In the genomic region with DNA sequence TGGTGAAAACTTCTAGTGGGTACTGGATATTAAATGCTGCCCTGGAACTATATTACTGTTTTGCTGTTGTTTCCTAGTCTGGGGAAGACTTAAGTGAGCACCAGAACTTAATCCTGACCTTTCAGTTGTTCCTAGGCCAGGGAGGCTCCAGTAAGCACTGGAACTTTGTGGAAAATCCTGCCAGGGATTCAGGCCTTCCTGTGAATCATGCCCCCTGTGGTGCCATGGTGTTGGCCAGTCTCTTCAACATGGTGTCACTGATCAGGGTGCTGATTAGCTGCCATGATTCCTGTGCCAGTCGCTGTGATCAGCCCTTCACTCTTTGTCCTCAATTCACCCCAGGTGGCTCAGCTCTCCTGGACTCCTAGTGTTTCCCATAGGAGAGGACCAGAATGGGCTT, we compare ENCODE assay signal across 1 cellular context.
TF ChIP-seq lines count a peak whose summit lies in the region.

No MANE protein-coding gene starts in this region.

TF ChIP-seq in GM23338, 12 proteins besides CTCF, POLR2A, EP300 and RAD21 (continued from another document):
- TF ChIP-seq, protein P1, sequence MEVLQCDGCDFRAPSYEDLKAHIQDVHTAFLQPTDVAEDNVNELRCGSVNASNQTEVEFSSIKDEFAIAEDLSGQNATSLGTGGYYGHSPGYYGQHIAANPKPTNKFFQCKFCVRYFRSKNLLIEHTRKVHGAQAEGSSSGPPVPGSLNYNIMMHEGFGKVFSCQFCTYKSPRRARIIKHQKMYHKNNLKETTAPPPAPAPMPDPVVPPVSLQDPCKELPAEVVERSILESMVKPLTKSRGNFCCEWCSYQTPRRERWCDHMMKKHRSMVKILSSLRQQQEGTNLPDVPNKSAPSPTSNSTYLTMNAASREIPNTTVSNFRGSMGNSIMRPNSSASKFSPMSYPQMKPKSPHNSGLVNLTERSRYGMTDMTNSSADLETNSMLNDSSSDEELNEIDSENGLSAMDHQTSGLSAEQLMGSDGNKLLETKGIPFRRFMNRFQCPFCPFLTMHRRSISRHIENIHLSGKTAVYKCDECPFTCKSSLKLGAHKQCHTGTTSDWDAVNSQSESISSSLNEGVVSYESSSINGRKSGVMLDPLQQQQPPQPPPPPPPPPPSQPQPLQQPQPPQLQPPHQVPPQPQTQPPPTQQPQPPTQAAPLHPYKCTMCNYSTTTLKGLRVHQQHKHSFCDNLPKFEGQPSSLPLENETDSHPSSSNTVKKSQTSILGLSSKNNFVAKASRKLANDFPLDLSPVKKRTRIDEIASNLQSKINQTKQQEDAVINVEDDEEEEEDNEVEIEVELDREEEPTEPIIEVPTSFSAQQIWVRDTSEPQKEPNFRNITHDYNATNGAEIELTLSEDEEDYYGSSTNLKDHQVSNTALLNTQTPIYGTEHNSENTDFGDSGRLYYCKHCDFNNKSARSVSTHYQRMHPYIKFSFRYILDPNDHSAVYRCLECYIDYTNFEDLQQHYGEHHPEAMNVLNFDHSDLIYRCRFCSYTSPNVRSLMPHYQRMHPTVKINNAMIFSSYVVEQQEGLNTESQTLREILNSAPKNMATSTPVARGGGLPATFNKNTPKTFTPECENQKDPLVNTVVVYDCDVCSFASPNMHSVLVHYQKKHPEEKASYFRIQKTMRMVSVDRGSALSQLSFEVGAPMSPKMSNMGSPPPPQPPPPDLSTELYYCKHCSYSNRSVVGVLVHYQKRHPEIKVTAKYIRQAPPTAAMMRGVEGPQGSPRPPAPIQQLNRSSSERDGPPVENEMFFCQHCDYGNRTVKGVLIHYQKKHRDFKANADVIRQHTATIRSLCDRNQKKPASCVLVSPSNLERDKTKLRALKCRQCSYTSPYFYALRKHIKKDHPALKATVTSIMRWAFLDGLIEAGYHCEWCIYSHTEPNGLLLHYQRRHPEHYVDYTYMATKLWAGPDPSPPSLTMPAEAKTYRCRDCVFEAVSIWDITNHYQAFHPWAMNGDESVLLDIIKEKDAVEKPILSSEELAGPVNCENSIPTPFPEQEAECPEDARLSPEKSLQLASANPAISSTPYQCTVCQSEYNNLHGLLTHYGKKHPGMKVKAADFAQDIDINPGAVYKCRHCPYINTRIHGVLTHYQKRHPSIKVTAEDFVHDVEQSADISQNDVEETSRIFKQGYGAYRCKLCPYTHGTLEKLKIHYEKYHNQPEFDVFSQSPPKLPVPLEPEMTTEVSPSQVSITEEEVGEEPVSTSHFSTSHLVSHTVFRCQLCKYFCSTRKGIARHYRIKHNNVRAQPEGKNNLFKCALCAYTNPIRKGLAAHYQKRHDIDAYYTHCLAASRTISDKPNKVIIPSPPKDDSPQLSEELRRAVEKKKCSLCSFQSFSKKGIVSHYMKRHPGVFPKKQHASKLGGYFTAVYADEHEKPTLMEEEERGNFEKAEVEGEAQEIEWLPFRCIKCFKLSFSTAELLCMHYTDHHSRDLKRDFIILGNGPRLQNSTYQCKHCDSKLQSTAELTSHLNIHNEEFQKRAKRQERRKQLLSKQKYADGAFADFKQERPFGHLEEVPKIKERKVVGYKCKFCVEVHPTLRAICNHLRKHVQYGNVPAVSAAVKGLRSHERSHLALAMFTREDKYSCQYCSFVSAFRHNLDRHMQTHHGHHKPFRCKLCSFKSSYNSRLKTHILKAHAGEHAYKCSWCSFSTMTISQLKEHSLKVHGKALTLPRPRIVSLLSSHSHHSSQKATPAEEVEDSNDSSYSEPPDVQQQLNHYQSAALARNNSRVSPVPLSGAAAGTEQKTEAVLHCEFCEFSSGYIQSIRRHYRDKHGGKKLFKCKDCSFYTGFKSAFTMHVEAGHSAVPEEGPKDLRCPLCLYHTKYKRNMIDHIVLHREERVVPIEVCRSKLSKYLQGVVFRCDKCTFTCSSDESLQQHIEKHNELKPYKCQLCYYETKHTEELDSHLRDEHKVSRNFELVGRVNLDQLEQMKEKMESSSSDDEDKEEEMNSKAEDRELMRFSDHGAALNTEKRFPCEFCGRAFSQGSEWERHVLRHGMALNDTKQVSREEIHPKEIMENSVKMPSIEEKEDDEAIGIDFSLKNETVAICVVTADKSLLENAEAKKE (CRISPR knock-in tag; IDR thresholded peaks at IDR 0.05) = no peak
- no peak for TF ChIP-seq ZNF114 (CRISPR knock-in tag; IDR thresholded peaks at IDR 0.05)
- no peak for TF ChIP-seq ETS1 (IDR thresholded peaks at IDR 0.05)
- no peak for TF ChIP-seq EZH2 (IDR thresholded peaks at IDR 0.05; ENCODE audit: low read depth, unreplicated experiment)
- TF ChIP-seq JUNB (IDR thresholded peaks at IDR 0.05; ENCODE audit: unreplicated experiment) = no peak
- no peak for TF ChIP-seq EZH2phosphoT487 (IDR thresholded peaks at IDR 0.05; ENCODE audit: unreplicated experiment)
- no peak for TF ChIP-seq CREB1 (CRISPR knock-in tag; IDR thresholded peaks at IDR 0.05; ENCODE audit: low read depth)
- no peak for TF ChIP-seq POLR2AphosphoS5 (IDR thresholded peaks at IDR 0.05; ENCODE audit: low read depth)
- TF ChIP-seq REST (IDR thresholded peaks at IDR 0.05; ENCODE audit: unreplicated experiment) = no peak
- no peak for TF ChIP-seq STAT1 (IDR thresholded peaks at IDR 0.05; ENCODE audit: unreplicated experiment)
